8 cellular contexts compared by ENCODE assay signal in genomic region chr2:17878222-17879136, GRCh38. TPM values are rescaled to one million over a fixed set of nuclear protein-coding genes. Genes with fewer than 3 reads are reported as not detected.
DNase-seq lines count a peak whose midpoint lies in the region; ATAC-seq and TF ChIP-seq lines count a peak whose summit lies in the region.

A gene with protein sequence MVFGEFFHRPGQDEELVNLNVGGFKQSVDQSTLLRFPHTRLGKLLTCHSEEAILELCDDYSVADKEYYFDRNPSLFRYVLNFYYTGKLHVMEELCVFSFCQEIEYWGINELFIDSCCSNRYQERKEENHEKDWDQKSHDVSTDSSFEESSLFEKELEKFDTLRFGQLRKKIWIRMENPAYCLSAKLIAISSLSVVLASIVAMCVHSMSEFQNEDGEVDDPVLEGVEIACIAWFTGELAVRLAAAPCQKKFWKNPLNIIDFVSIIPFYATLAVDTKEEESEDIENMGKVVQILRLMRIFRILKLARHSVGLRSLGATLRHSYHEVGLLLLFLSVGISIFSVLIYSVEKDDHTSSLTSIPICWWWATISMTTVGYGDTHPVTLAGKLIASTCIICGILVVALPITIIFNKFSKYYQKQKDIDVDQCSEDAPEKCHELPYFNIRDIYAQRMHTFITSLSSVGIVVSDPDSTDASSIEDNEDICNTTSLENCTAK (plus strand): TSS chr2:17878667. CDS start chr2:17931009, 52,342 bp downstream.

- ATAC-seq in GM18498 (IDR thresholded peaks at IDR 0.05; ENCODE audit: unreplicated experiment) (peak; percentile 86), HG02840 (IDR thresholded peaks at IDR 0.05; ENCODE audit: low FRiP score, unreplicated experiment) (peak; percentile 78), gastrocnemius medialis (peak; percentile 80 to 81)

- CTCF ChIA-PET in AG04449 (lab: Yijun Ruan, JAX) = interaction anchor here (1.1 to 2.5 kb wide), 6 partner anchors 23 to 299 kb away, joined by 3 to 11 read pairs (median 3); no protein-coding TSS in a partner anchor

- H3K27me3 ChIP-seq in ascending aorta (no peaks in the 10 kb centered on the region), gastrocnemius medialis (no peaks in the 10 kb centered on the region)

- POLR2A ChIA-PET in AG04449 (lab: Yijun Ruan, JAX) = no interaction called here

- TF ChIP-seq CTCF in AG04449 (IDR thresholded peaks at IDR 0.05; ENCODE audit: insufficient read depth, low read length, missing control alignments) (no peak), ascending aorta (IDR thresholded peaks at IDR 0.05) (no peak), gastrocnemius medialis (IDR thresholded peaks at IDR 0.05 in 4 of 5, conservative IDR thresholded peaks at IDR 0.05 in 1 of 5) (no peak)

- intact Hi-C loops in ascending aorta (cut with DNase I) = loop anchor here (1.0 to 2.0 kb wide), 2 partner anchors 56 to 99 kb away; no protein-coding TSS in a partner anchor
- intact Hi-C loops in gastrocnemius medialis (cut with DNase I; ENCODE audit: low total_unique reads) = loop anchor here (1.0 to 5.0 kb wide), 4 partner anchors 28 to 168 kb away; partner anchors contain the start of genes GEN1 and SMC6

- H3K9me3 ChIP-seq in ascending aorta (no peaks in the 10 kb centered on the region), gastrocnemius medialis (no peaks in the 10 kb centered on the region)

- peak within 1 kb of the TSS; percentile 54 for H3K4me3 ChIP-seq in AG04449 (ENCODE audit: low read depth, low read length)
- H3K4me3 ChIP-seq in ascending aorta = peak within 1 kb of the TSS; percentile 79 to 93
- H3K4me3 ChIP-seq in iPS-11a (ENCODE audit: low read depth, low read length) = peak within 1 kb of the TSS; percentile 70
- peak within 1 kb of the TSS; percentile 82 to 98 (median 94) for H3K4me3 ChIP-seq in gastrocnemius medialis

- peaks cover 0 to 7% of the 10 kb centered on the region in 2 donors for H3K4me1 ChIP-seq in ascending aorta
- peaks cover 20 to 30% of the 10 kb centered on the region in 2 donors for H3K4me1 ChIP-seq in gastrocnemius medialis

- no peak for DNase-seq in AG04449 (ENCODE audit: low read depth, low spot score)
- peak; percentile 19 for DNase-seq in NCI-H2196 treated with DMSO at 0.1 percent for 48 hours (lab: John Stamatoyannopoulos, UW; ENCODE audit: unreplicated experiment)
- DNase-seq in ascending aorta (ENCODE audit: low spot score in 2 of 2) = peak in 1 of 2 donors; percentile 68
- peak; percentile 33 to 48 for DNase-seq in gastrocnemius medialis
- DNase-seq in stimulated activated CD4-positive, alpha-beta T cell treated with anti-CD3 and anti-CD28 coated beads, Interleukin-1b, Interleukin-23, amount 100 ng/mL, for 48 hours = no peak

- peak; percentile 84 to 92 for TF ChIP-seq POLR2A in gastrocnemius medialis (IDR thresholded peaks at IDR 0.05)

- in situ Hi-C loops in gastrocnemius medialis (cut with MboI; ENCODE audit: low sequenced_read_pairs in 4 of 4) = no loop called here

- H3K36me3 ChIP-seq in ascending aorta (no peaks in the 10 kb centered on the region), gastrocnemius medialis (no peaks in the 10 kb centered on the region)

- H3K27ac ChIP-seq in ascending aorta (peak within 1 kb of the TSS; percentile 81), gastrocnemius medialis (peak within 1 kb of the TSS; percentile 83 to 98 (median 92))

RNA-seq across cellular contexts. Expression of the gene that starts here (rescaled TPM):
- 6.7 TPM for total RNA-seq in ascending aorta
- total RNA-seq in gastrocnemius medialis = 100 to 1,000 TPM in 1 of 4 donors, 10 to 100 TPM in 3; 25.8 to 103 (median 65.6) TPM

Comparison
In these comparisons a context has a peak if more than half of its experiments do, and no peak if none do; other contexts are left out.
1. DNase-seq: peak in NCI-H2196 treated with DMSO at 0.1 percent for 48 hours (single experiment) and gastrocnemius medialis (2 of 2); none in AG04449 (single experiment) and stimulated activated CD4-positive, alpha-beta T cell treated with anti-CD3 and anti-CD28 coated beads, Interleukin-1b, Interleukin-23, amount 100 ng/mL, for 48 hours (single experiment).
2. Peak in every context shown above with its lines, with median percentiles within 50 percentile points of each other: H3K4me3 ChIP-seq and ATAC-seq.